Comparison of ENCODE assay signal across 8 cellular contexts in genomic region chr1:32351077-32351858, GRCh38. TPM values are rescaled to one million over a fixed set of nuclear protein-coding genes. Genes with fewer than 3 reads are reported as not detected.
DNase-seq lines count a peak whose midpoint lies in the region.

No MANE protein-coding gene starts in this region.

- H3K9me3 ChIP-seq in MG63 (no peaks in the 10 kb centered on the region), neuron (ENCODE audit: low read length) (no peaks in the 10 kb centered on the region)

- H3K36me3 ChIP-seq in H7 (replicated peaks; ENCODE audit: control insufficient read depth, insufficient read depth, low read length) (no peaks in the 10 kb centered on the region), MG63 (no peaks in the 10 kb centered on the region), neuron (ENCODE audit: insufficient read depth, low read length) (no peaks in the 10 kb centered on the region)

- H3K27me3 ChIP-seq in H7 (ENCODE audit: control insufficient read depth, insufficient read depth, low read length) (peaks cover 9% of the 10 kb centered on the region), MG63 (no peaks in the 10 kb centered on the region), neuron (ENCODE audit: insufficient read depth, low read length) (no peaks in the 10 kb centered on the region)

- peak overlapping the region; percentile 74 for H2AFZ ChIP-seq in neuron (ENCODE audit: low read depth, low read length)

- DNase-seq in GDM1 (lab: John Stamatoyannopoulos, UW) = peak; percentile 93
- DNase-seq in H7 = peak; percentile 100
- peak; percentile 94 for DNase-seq in MG63
- DNase-seq in SHP77 treated with DMSO at 0.1 percent for 48 hours (lab: John Stamatoyannopoulos, UW) = peak; percentile 90
- DNase-seq in activated gamma-delta T cell treated with Interleukin-2 at 50 U/mL for 16 hours = peak; percentile 90
- peak; percentile 83 for DNase-seq in foreskin melanocyte
- DNase-seq in stromal cell of bone marrow (ENCODE audit: low read depth) = peak; percentile 81

- H3K4me3 ChIP-seq in H7 (ENCODE audit: insufficient read depth, low read depth, low read length) (peak overlapping the region; percentile 69), MG63 (peak overlapping the region; percentile 56), neuron (ENCODE audit: low read length) (peak overlapping the region; percentile 88)

- peaks cover 21% of the 10 kb centered on the region for H3K4me1 ChIP-seq in neuron (ENCODE audit: insufficient read depth, low read length)

RNA-seq across cellular contexts. Expression of gene FAM229A, which starts 11.0 kb away (rescaled TPM):
- 4.0 and 8.2 TPM in 2 replicates for total RNA-seq in H7 (2014; rRNA removed; shearing (Covaris generic))
- total RNA-seq in MG63 (2014; rRNA removed; shearing (Covaris generic); ENCODE audit: low replicate concordance) = 0.10 TPM in 1 of 2 replicates, not detected in the other

RNA-seq across cellular contexts. Expression of gene TSSK3, which starts 11.1 kb away (rescaled TPM):
- 1.2 and 3.7 TPM in 2 replicates for total RNA-seq in H7 (2014; rRNA removed; shearing (Covaris generic))
- total RNA-seq in MG63 (2014; rRNA removed; shearing (Covaris generic); ENCODE audit: low replicate concordance) = not detected in 2 replicates

RNA-seq across cellular contexts. Expression of gene MARCKSL1, which starts 15.2 kb away (rescaled TPM):
- total RNA-seq in H7 (2014; rRNA removed; shearing (Covaris generic)) = 478 and 603 TPM in 2 replicates
- total RNA-seq in MG63 (2014; rRNA removed; shearing (Covaris generic); ENCODE audit: low replicate concordance) = 12.6 and 19.1 TPM in 2 replicates

RNA-seq across cellular contexts. Expression of gene BSDC1, which starts 43.0 kb away (rescaled TPM):
- 91.5 and 97.8 TPM in 2 replicates for total RNA-seq in H7 (2014; rRNA removed; shearing (Covaris generic))
- 35.8 and 52.2 TPM in 2 replicates for total RNA-seq in MG63 (2014; rRNA removed; shearing (Covaris generic); ENCODE audit: low replicate concordance)

RNA-seq across cellular contexts. Expression of gene HDAC1, which starts 59.4 kb away (rescaled TPM):
- total RNA-seq in H7 (2014; rRNA removed; shearing (Covaris generic)) = 133 and 151 TPM in 2 replicates
- total RNA-seq in MG63 (2014; rRNA removed; shearing (Covaris generic); ENCODE audit: low replicate concordance) = 88.0 and 98.3 TPM in 2 replicates

Comparison
In these comparisons a context has a peak if more than half of its experiments do, and no peak if none do; other contexts are left out.
1. Peak in every context shown above with its lines: DNase-seq and H3K4me3 ChIP-seq.
2. RNA of gene MARCKSL1, which starts 15.2 kb away (total RNA-seq): 478 to 603 TPM in H7; 12.6 to 19.1 TPM in MG63; every median in the first group is over 10 times any median in the second.